ENCODE assay signal across 8 cellular contexts in the genomic region with DNA sequence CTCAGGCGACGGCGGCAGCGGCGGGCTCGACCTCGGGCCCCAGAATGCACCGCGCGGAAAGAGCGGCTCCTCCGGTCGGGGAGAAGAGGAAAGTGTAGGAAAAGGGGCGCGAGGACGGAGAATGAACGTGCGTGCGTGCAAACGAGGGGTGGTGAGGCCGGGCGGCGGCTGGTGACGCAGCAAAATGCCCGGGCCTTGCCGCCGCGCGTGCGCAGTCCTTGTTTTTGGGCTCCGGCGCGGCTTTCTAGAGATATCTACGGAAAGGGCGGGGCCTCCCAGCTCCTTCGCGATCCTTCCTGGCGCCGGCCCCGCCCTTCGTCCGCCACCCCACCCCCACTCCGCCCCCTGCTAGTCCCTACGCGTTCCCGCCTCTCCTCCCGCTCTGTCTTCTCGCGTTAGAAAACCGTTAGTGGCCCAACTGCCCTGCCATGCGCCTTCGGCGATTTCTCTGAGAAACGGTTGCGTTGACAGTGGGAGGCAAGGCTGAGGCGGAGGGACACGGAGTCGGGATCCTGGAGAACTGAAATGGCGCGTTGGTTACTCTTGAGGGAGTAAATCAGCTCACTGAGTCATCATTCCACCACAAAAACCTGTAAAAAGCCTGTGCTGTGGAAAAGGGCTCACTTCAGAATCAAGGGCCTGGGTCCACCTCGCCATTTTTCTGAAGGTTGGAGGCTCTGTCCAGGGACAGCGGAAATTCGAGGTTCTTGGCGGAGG. TPM values are rescaled to one million over a fixed set of nuclear protein-coding genes. Genes with fewer than 3 reads are reported as not detected.
A peak's percentile ranks its signal among the peaks of the same experiment; 100 is the strongest.
DNase-seq lines count a peak whose midpoint lies in the region; ATAC-seq and TF ChIP-seq lines count a peak whose summit lies in the region.

A gene with protein sequence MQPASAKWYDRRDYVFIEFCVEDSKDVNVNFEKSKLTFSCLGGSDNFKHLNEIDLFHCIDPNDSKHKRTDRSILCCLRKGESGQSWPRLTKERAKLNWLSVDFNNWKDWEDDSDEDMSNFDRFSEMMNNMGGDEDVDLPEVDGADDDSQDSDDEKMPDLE (minus strand): TSS at position 156 of the 717 bp plus-strand sequence. CDS start 285 bp downstream, outside the sequence.

- peaks cover 24% of the 10 kb centered on the region for H3K4me1 Mint-ChIP-seq in activated CD4-positive, alpha-beta T cell treated with anti-CD3 and anti-CD28 coated beads, Interleukin-2, amount 10 ng/mL, durations not matched to agents 24 days and 14 days

- H3K27me3 Mint-ChIP-seq in activated CD4-positive, alpha-beta T cell treated with anti-CD3 and anti-CD28 coated beads, Interleukin-2, amount 10 ng/mL, durations not matched to agents 24 days and 14 days: no peaks in the 10 kb centered on the region

- no peaks in the 10 kb centered on the region for H3K27me3 ChIP-seq in BJ (ENCODE audit: control insufficient read depth, insufficient read depth, low read length)

- no peaks in the 10 kb centered on the region; the same call in 1 of the 2 replicates for H3K36me3 ChIP-seq in BJ (ENCODE audit: control insufficient read depth, insufficient read depth, low read length)

- peak within 1 kb of the TSS; percentile 98 to 100 for H3K27ac ChIP-seq in coronary artery

- CTCF ChIA-PET in BJ (lab: Yijun Ruan, JAX): interaction anchor here (0.6 to 1.5 kb wide), 3 partner anchors 10 to 51 kb away, joined by 3 read pairs; no protein-coding TSS in a partner anchor

- intact Hi-C loops in activated CD4-positive, alpha-beta T cell treated with anti-CD3 and anti-CD28 coated beads, Interleukin-2, amount 10 ng/mL, durations not matched to agents 24 days and 14 days (cut with micrococcal nuclease): loop anchor here (1.0 to 5.0 kb wide), 8 partner anchors 37 to 834 kb away; a partner anchor contains a TSS

- peak within 1 kb of the TSS; percentile 99 for H3K4me3 Mint-ChIP-seq in activated CD4-positive, alpha-beta T cell treated with anti-CD3 and anti-CD28 coated beads, Interleukin-2, amount 10 ng/mL, durations not matched to agents 24 days and 14 days

- peak; percentile 72 for ATAC-seq in GM19324 (IDR thresholded peaks at IDR 0.05; ENCODE audit: low FRiP score, unreplicated experiment)
- peak; percentile 33 for ATAC-seq in HG03469 (IDR thresholded peaks at IDR 0.05; ENCODE audit: unreplicated experiment)

- TF ChIP-seq CTCF in BJ (IDR thresholded peaks at IDR 0.05; ENCODE audit: insufficient read depth, low read depth, low read length): no peak
- no peak for TF ChIP-seq CTCF in coronary artery (IDR thresholded peaks at IDR 0.05)

- POLR2A ChIA-PET in BJ (lab: Charles Lee): interaction anchor here (0.6 to 0.7 kb wide), 2 partner anchors 33 to 37 kb away, joined by 3 to 18 read pairs; a partner anchor contains a TSS

- no peaks in the 10 kb centered on the region for H3K9me3 Mint-ChIP-seq in activated CD4-positive, alpha-beta T cell treated with anti-CD3 and anti-CD28 coated beads, Interleukin-2, amount 10 ng/mL, durations not matched to agents 24 days and 14 days

- peak within 1 kb of the TSS; percentile 97 for H3K27ac Mint-ChIP-seq in activated CD4-positive, alpha-beta T cell treated with anti-CD3 and anti-CD28 coated beads, Interleukin-2, amount 10 ng/mL, durations not matched to agents 24 days and 14 days

- peaks cover 33% of the 10 kb centered on the region for H3K36me3 Mint-ChIP-seq in activated CD4-positive, alpha-beta T cell treated with anti-CD3 and anti-CD28 coated beads, Interleukin-2, amount 10 ng/mL, durations not matched to agents 24 days and 14 days (ENCODE audit: low read depth)

- H3K4me3 ChIP-seq in BJ (ENCODE audit: low read depth, low read length) (peak within 1 kb of the TSS; percentile 73), coronary artery (peak within 1 kb of the TSS; percentile 96)

- DNase-seq in BJ (ENCODE audit: low read depth) (peak; percentile 92), NCI-H526 treated with DMSO at 0.1 percent for 48 hours (lab: John Stamatoyannopoulos, UW) (peak; percentile 94), coronary artery (ENCODE audit: low spot score) (peak; percentile 98), left kidney (ENCODE audit: low read depth, low spot score) (peak; percentile 99)
- peak; percentile 99 for DNase-seq in activated CD4-positive, alpha-beta T cell treated with anti-CD3 and anti-CD28 coated beads, Interleukin-2, amount 10 ng/mL, durations not matched to agents 24 days and 14 days
- DNase-seq in stimulated activated CD4-positive, alpha-beta T cell treated with anti-CD3 and anti-CD28 coated beads, Interleukin-2, amount 100 ng/mL, for 24 hours: peak; percentile 97 to 99

RNA-seq across cellular contexts. Expression of the gene that starts here (rescaled TPM):
- 24.7 and 49.1 TPM in 2 replicates for polyA plus RNA-seq in BJ (2011; rRNA removed)
- polyA minus RNA-seq in BJ (2011; rRNA and poly(A)+ RNA removed): 10.9 and 22.7 TPM in 2 replicates
- total RNA-seq in activated CD4-positive, alpha-beta T cell treated with anti-CD3 and anti-CD28 coated beads, Interleukin-2, amount 10 ng/mL, durations not matched to agents 24 days and 14 days: 351 and 357 TPM in 2 replicates

Comparison
In these comparisons a context has a peak if more than half of its experiments do, and no peak if none do; other contexts are left out.
1. Peak in every context shown above with its lines: DNase-seq, ATAC-seq, H3K4me3 ChIP-seq and H3K27ac ChIP-seq.